In the genomic region with DNA sequence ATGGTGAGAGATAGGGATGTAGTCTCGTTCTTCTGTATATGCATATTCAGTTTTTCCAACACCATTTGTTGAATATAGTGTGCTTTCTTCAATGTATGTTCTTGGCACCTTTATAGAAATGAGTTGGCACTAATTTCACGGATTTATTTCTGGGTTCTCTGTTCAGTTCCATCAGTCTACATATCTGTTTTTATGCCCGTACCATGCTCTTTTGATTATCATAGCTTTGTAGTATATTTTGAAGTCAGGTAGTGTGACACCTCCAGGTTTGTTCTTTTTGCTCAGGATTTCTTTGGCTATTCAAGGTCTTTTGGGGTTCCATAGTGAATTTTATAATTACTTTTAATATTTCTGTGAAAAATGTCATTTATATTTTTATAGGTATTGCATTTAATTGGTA, we compare ENCODE assay signal across 9 cellular contexts. TPM values are rescaled to one million over a fixed set of nuclear protein-coding genes. Genes with fewer than 3 reads are reported as not detected.
"Had no signal": no experiment of that assay in that cellular context is flagged by ENCODE, and none has a peak within 500 bp of the region (broad histone marks: within the 10 kb centered on the region; RNA-seq: fewer than 3 reads in every experiment).

No MANE protein-coding gene starts in this region.

- ATAC-seq: HepG2, K562 had no signal

- H3K27ac ChIP-seq: HL-60, KMS-11 had no signal

- H3K4me3 ChIP-seq: K562 had no signal

- H3K4me2 ChIP-seq: KMS-11 had no signal

- FAIRE-seq: HepG2, HTR-8/SVneo, K562 had no signal

- DNase-seq: IMR-90, KBM-7, KG1 had no signal

RNA-seq across cellular contexts. Expression of gene ZNF793, which starts 14.5 kb away (rescaled TPM):
- total RNA-seq: HT-29 had no signal
